ENCODE assay signal across 1 cellular context in genomic region chr18:50143891-50144290, GRCh38.
A peak's percentile ranks its signal among the peaks of the same experiment; 100 is the strongest.
TF ChIP-seq lines count a peak whose summit lies in the region.

No MANE protein-coding gene starts in this region.

TF ChIP-seq in HepG2, 621 proteins besides CTCF, POLR2A, EP300 and RAD21 (continued from another document):
- TF ChIP-seq AHDC1 (CRISPR knock-in tag; IDR thresholded peaks at IDR 0.05; ENCODE audit: borderline replicate concordance) (0 out of 2 replicates have a peak, but pooled peaks have one; percentile 33), SMAD1 (CRISPR knock-in tag; IDR thresholded peaks at IDR 0.05; ENCODE audit: borderline replicate concordance, low read depth) (no peak), MLX (CRISPR knock-in tag; IDR thresholded peaks at IDR 0.05) (no peak), GATAD2A (CRISPR knock-in tag; IDR thresholded peaks at IDR 0.05) (0 out of 2 replicates have a peak, but pooled peaks have one; percentile 24), FOSL2 (CRISPR knock-in tag; IDR thresholded peaks at IDR 0.05) (peak; percentile 85), SAP130 (CRISPR knock-in tag; IDR thresholded peaks at IDR 0.05; ENCODE audit: low read depth) (0 out of 2 replicates have a peak, but pooled peaks have one; percentile 25), PITX1 (CRISPR knock-in tag; IDR thresholded peaks at IDR 0.05) (no peak), SALL1 (CRISPR knock-in tag; IDR thresholded peaks at IDR 0.05) (peak; percentile 24; the same call in 1 of the 2 replicates), CHD4 (IDR thresholded peaks at IDR 0.05; ENCODE audit: borderline replicate concordance, low read length) (no peak), POGZ (CRISPR knock-in tag; IDR thresholded peaks at IDR 0.05) (peak; percentile 21; the same call in 1 of the 2 replicates), CEBPB (IDR thresholded peaks at IDR 0.05; ENCODE audit: borderline replicate concordance, low read depth, low read length) (peak; percentile 43; the same call in 1 of the 2 replicates)
